Comparison of ENCODE assay signal across 24 cellular contexts in genomic region chr1:101733340-101733739, GRCh38.
"Had no signal": no experiment of that assay in that cellular context is flagged by ENCODE, and none has a peak within 500 bp of the region (broad histone marks: within the 10 kb centered on the region; RNA-seq: fewer than 3 reads in every experiment).

No MANE protein-coding gene starts in this region.

- H3K4me3 Mint-ChIP-seq: natural killer cell; neural crest cell; stimulated activated effector memory CD8-positive, alpha-beta T cell treated with anti-CD3 and anti-CD28 coated beads, Interleukin-12 subunit alpha, Interleukin-12 subunit beta, amount 100 ng/mL, for 72 hours; stimulated activated naive CD8-positive, alpha-beta T cell treated with anti-CD3 and anti-CD28 coated beads, Interleukin-15, Interleukin-2, amounts not matched to agents 100 ng/mL and 50 ng/mL, for 24 hours had no signal

- H3K36me3 ChIP-seq: gastrocnemius medialis, ovary, tibial nerve, upper lobe of right lung, vagina had no signal

- H3K27me3 Mint-ChIP-seq: stimulated activated naive CD8-positive, alpha-beta T cell treated with anti-CD3 and anti-CD28 coated beads, Interleukin-15, Interleukin-2, amounts not matched to agents 100 ng/mL and 50 ng/mL, for 24 hours had no signal

- H3K9me3 ChIP-seq: gastrocnemius medialis, ovary, testis, tibial nerve, upper lobe of right lung, vagina had no signal

- H3K36me3 Mint-ChIP-seq: natural killer cell; stimulated activated effector memory CD8-positive, alpha-beta T cell treated with anti-CD3 and anti-CD28 coated beads, Interleukin-12 subunit alpha, Interleukin-12 subunit beta, amount 100 ng/mL, for 72 hours had no signal

- ATAC-seq: esophagus mucosa; gastrocnemius medialis; left cardiac atrium; left ventricle myocardium superior; natural killer cell; right cardiac atrium; stimulated activated effector memory CD8-positive, alpha-beta T cell treated with anti-CD3 and anti-CD28 coated beads, Interleukin-12 subunit alpha, Interleukin-12 subunit beta, amount 100 ng/mL, for 72 hours; upper lobe of right lung had no signal

- H3K4me2 ChIP-seq: smooth muscle cell had no signal

- H3K4me1 Mint-ChIP-seq: natural killer cell; neural crest cell; stimulated activated effector memory CD8-positive, alpha-beta T cell treated with anti-CD3 and anti-CD28 coated beads, Interleukin-12 subunit alpha, Interleukin-12 subunit beta, amount 100 ng/mL, for 72 hours had no signal

- H3K27me3 ChIP-seq: dorsolateral prefrontal cortex, gastrocnemius medialis, ovary, testis, tibial nerve, upper lobe of right lung, vagina had no signal

- H3K9me3 Mint-ChIP-seq: neural crest cell; stimulated activated effector memory CD8-positive, alpha-beta T cell treated with anti-CD3 and anti-CD28 coated beads, Interleukin-12 subunit alpha, Interleukin-12 subunit beta, amount 100 ng/mL, for 72 hours; stimulated activated naive CD8-positive, alpha-beta T cell treated with anti-CD3 and anti-CD28 coated beads, Interleukin-15, Interleukin-2, amounts not matched to agents 100 ng/mL and 50 ng/mL, for 24 hours had no signal

- H3K27ac ChIP-seq: coronary artery, dorsolateral prefrontal cortex, gastrocnemius medialis, ovary, testis, tibial nerve, upper lobe of right lung, vagina had no signal

- H3K4me1 ChIP-seq: gastrocnemius medialis, testis, tibial nerve, upper lobe of right lung, vagina had no signal

- H3K27ac Mint-ChIP-seq: natural killer cell; stimulated activated effector memory CD8-positive, alpha-beta T cell treated with anti-CD3 and anti-CD28 coated beads, Interleukin-12 subunit alpha, Interleukin-12 subunit beta, amount 100 ng/mL, for 72 hours; stimulated activated naive CD8-positive, alpha-beta T cell treated with anti-CD3 and anti-CD28 coated beads, Interleukin-15, Interleukin-2, amounts not matched to agents 100 ng/mL and 50 ng/mL, for 24 hours had no signal

- DNase-seq: dorsolateral prefrontal cortex; effector CD8-positive, alpha-beta T cell; gastrocnemius medialis; glutamatergic neuron; kidney; left cardiac atrium; left ventricle myocardium superior; natural killer cell; nucleus accumbens; ovary; right cardiac atrium; stimulated activated CD4-positive, alpha-beta T cell treated with anti-CD3 and anti-CD28 coated beads, Interleukin-4, amount 100 ng/mL, for 1 hour; stimulated activated CD8-positive, alpha-beta memory T cell treated with anti-CD3 and anti-CD28 coated beads, Interleukin-4, amount 100 ng/mL, for 48 hours; testis; upper lobe of right lung had no signal

- FAIRE-seq: endometrium, kidney had no signal

- H3K4me3 ChIP-seq: coronary artery, dorsolateral prefrontal cortex, gastrocnemius medialis, ovary, smooth muscle cell, testis, tibial nerve, upper lobe of right lung, vagina had no signal
